Comparison of ENCODE assay signal across 1 cellular context in genomic region chr3:129316121-129317013, GRCh38.
A peak's percentile ranks its signal among the peaks of the same experiment; 100 is the strongest.
TF ChIP-seq lines count a peak whose summit lies in the region.

No MANE protein-coding gene starts in this region.

TF ChIP-seq in HepG2, 621 proteins besides CTCF, POLR2A, EP300 and RAD21 (continued from another document and continues in another):
- peak; percentile 82; the same call in 1 of the 2 replicates for TF ChIP-seq ZGPAT (CRISPR knock-in tag; IDR thresholded peaks at IDR 0.05)
- no peak for TF ChIP-seq MLX (CRISPR knock-in tag; IDR thresholded peaks at IDR 0.05)
- no peak for TF ChIP-seq ZNF160 (CRISPR knock-in tag; IDR thresholded peaks at IDR 0.05)
- peak; percentile 24; the same call in 1 of the 2 replicates for TF ChIP-seq SOX5 (CRISPR knock-in tag; IDR thresholded peaks at IDR 0.05; ENCODE audit: borderline replicate concordance)
- no peak; the same call in 1 of the 2 replicates for TF ChIP-seq TGIF2 (CRISPR knock-in tag; IDR thresholded peaks at IDR 0.05)
- no peak for TF ChIP-seq ZBTB2 (CRISPR knock-in tag; IDR thresholded peaks at IDR 0.05; ENCODE audit: low read depth)
- TF ChIP-seq ZNF619 (CRISPR knock-in tag; IDR thresholded peaks at IDR 0.05): 0 out of 2 replicates have a peak, but pooled peaks have one; percentile 40
- peak; percentile 99 for TF ChIP-seq POLR2G (IDR thresholded peaks at IDR 0.05; ENCODE audit: low read depth, low read length)
- no peak for TF ChIP-seq ATM (IDR thresholded peaks at IDR 0.05; ENCODE audit: borderline replicate concordance)
- TF ChIP-seq MXD1 (CRISPR knock-in tag; IDR thresholded peaks at IDR 0.05): peak; percentile 66; the same call in 1 of the 2 replicates
- no peak for TF ChIP-seq DPF2 (CRISPR knock-in tag; IDR thresholded peaks at IDR 0.05; ENCODE audit: borderline replicate concordance, low read depth)
- TF ChIP-seq KMT2A (CRISPR knock-in tag; IDR thresholded peaks at IDR 0.05): peak; percentile 51
- 0 out of 2 replicates have a peak, but pooled peaks have one; percentile 49 for TF ChIP-seq ZNF605 (CRISPR knock-in tag; IDR thresholded peaks at IDR 0.05)
- no peak for TF ChIP-seq ZNF713 (CRISPR knock-in tag; IDR thresholded peaks at IDR 0.05)
- peak; percentile 25; the same call in 1 of the 2 replicates for TF ChIP-seq MIER3 (CRISPR knock-in tag; IDR thresholded peaks at IDR 0.05; ENCODE audit: borderline replicate concordance)
- no peak for TF ChIP-seq MIXL1 (CRISPR knock-in tag; IDR thresholded peaks at IDR 0.05)
- TF ChIP-seq KDM5A (IDR thresholded peaks at IDR 0.05; ENCODE audit: borderline replicate concordance, low read length): peak; percentile 99
- TF ChIP-seq RBAK (CRISPR knock-in tag; IDR thresholded peaks at IDR 0.05): 0 out of 2 replicates have a peak, but pooled peaks have one; percentile 24
- TF ChIP-seq SIX4 (CRISPR knock-in tag; IDR thresholded peaks at IDR 0.05): no peak
- no peak for TF ChIP-seq ZNF101 (CRISPR knock-in tag; IDR thresholded peaks at IDR 0.05; ENCODE audit: borderline replicate concordance, low read depth)
- TF ChIP-seq ZNF407 (CRISPR knock-in tag; IDR thresholded peaks at IDR 0.05; ENCODE audit: not compliant biosample characterization): peak; percentile 17
- peak; percentile 47; the same call in 1 of the 2 replicates for TF ChIP-seq ZNF235 (CRISPR knock-in tag; IDR thresholded peaks at IDR 0.05; ENCODE audit: borderline replicate concordance)
- TF ChIP-seq ZUFSP (CRISPR knock-in tag; IDR thresholded peaks at IDR 0.05; ENCODE audit: borderline replicate concordance): no peak
- no peak for TF ChIP-seq ZNF10 (CRISPR knock-in tag; IDR thresholded peaks at IDR 0.05; ENCODE audit: borderline replicate concordance, low read depth)
- TF ChIP-seq DNMT3B (CRISPR knock-in tag; conservative IDR thresholded peaks at IDR 0.05): peak; percentile 69; the same call in 1 of the 2 replicates
- TF ChIP-seq POLR2AphosphoS2 (IDR thresholded peaks at IDR 0.05; ENCODE audit: low read depth, low read length): peak; percentile 82; the same call in 1 of the 2 replicates
- peak; percentile 71 for TF ChIP-seq DMAP1 (CRISPR knock-in tag; IDR thresholded peaks at IDR 0.05)
- TF ChIP-seq ZNF564 (CRISPR knock-in tag; IDR thresholded peaks at IDR 0.05): no peak; the same call in 1 of the 2 replicates
- TF ChIP-seq ZNF205 (CRISPR knock-in tag; IDR thresholded peaks at IDR 0.05): peak; percentile 55; the same call in 1 of the 2 replicates
- TF ChIP-seq PRMT3 (CRISPR knock-in tag; IDR thresholded peaks at IDR 0.05; ENCODE audit: borderline replicate concordance, low read depth): peak; percentile 70
- 0 out of 2 replicates have a peak, but pooled peaks have one; percentile 70 for TF ChIP-seq ZIK1 (CRISPR knock-in tag; IDR thresholded peaks at IDR 0.05; ENCODE audit: borderline replicate concordance, low read depth)
- 0 out of 2 replicates have a peak, but pooled peaks have one; percentile 78 for TF ChIP-seq ZNF720 (CRISPR knock-in tag; IDR thresholded peaks at IDR 0.05)
- no peak for TF ChIP-seq CEBPG (CRISPR knock-in tag; IDR thresholded peaks at IDR 0.05)
- TF ChIP-seq ELF3 (CRISPR knock-in tag; IDR thresholded peaks at IDR 0.05): peak; percentile 49; the same call in 1 of the 2 replicates
- TF ChIP-seq ZNF574 (CRISPR knock-in tag; IDR thresholded peaks at IDR 0.05): peak; percentile 62
- peak; percentile 88 for TF ChIP-seq MXI1 (IDR thresholded peaks at IDR 0.05; ENCODE audit: borderline replicate concordance, low read depth, low read length)
- peak; percentile 72 for TF ChIP-seq MED1 (CRISPR knock-in tag; IDR thresholded peaks at IDR 0.05)
- 0 out of 2 replicates have a peak, but pooled peaks have one; percentile 33 for TF ChIP-seq TEF (CRISPR knock-in tag; IDR thresholded peaks at IDR 0.05)
- TF ChIP-seq GABPB1 (CRISPR knock-in tag; IDR thresholded peaks at IDR 0.05): peak; percentile 74; the same call in 1 of the 2 replicates
- peak; percentile 70; the same call in 1 of the 2 replicates for TF ChIP-seq THAP11 (CRISPR knock-in tag; IDR thresholded peaks at IDR 0.05)
- TF ChIP-seq SP2 (CRISPR knock-in tag; IDR thresholded peaks at IDR 0.05): no peak
- peak; percentile 87 for TF ChIP-seq ZNF800 (CRISPR knock-in tag; IDR thresholded peaks at IDR 0.05)
- TF ChIP-seq KMT2B (CRISPR knock-in tag; IDR thresholded peaks at IDR 0.05): peak; percentile 58
